In the genomic region with DNA sequence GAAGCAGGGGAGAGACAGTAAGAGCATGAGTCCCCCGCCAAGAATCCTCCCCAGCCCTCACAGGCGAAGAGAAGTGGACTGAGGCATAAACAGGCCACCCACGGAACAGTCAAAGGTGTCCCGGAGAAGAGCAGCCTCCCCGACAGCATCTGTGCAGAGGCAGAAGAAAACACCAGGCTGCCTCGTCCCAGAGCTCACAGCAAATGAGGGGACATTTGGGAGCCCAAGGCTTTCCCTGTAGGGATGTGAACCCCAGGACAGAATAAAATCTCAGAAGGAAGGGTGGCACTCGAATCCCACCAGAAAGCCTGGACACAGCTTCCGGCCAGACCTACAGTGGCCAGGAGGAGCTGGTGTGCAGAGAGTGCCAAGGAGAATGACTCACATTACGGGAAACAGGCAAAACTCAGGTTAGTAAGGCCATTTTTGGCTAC, we compare ENCODE assay signal across 22 cellular contexts.
DNase-seq lines count a peak whose midpoint lies in the region; ATAC-seq and TF ChIP-seq lines count a peak whose summit lies in the region.
"Had no signal": no experiment of that assay in that cellular context is flagged by ENCODE, and none has a peak within 500 bp of the region (broad histone marks: within the 10 kb centered on the region; RNA-seq: fewer than 3 reads in every experiment).

No MANE protein-coding gene starts in this region.

- no peak overlapping the region for H3K27ac ChIP-seq in right atrium auricular region
- no peak overlapping the region for H3K27ac ChIP-seq in tibial artery
- H3K27ac ChIP-seq: C4-2B, epithelial cell of prostate, lower lobe of right lung, skin epidermis had no signal

- H3K4me3 Mint-ChIP-seq in nephron (peak overlapping the region in 1 of 3 experiments; percentile 13), endothelial cell (ENCODE audit: unreplicated experiment) (no peak overlapping the region)
- H3K4me3 Mint-ChIP-seq: activated CD4-positive, alpha-beta T cell treated with anti-CD3 and anti-CD28 coated beads, Interleukin-2, amount 10 ng/mL, durations not matched to agents 7 days and 5 days had no signal

- H3K36me3 Mint-ChIP-seq in nephron (ENCODE audit: low read depth), result peaks cover 4% of the 10 kb centered on the region
- H3K36me3 Mint-ChIP-seq in endothelial cell (ENCODE audit: low read depth, unreplicated experiment), result no peaks in the 10 kb centered on the region

- peaks cover 11 to 12% of the 10 kb centered on the region in 2 donors for H3K9me3 ChIP-seq in right atrium auricular region
- peaks cover 0 to 10% (median 0%) of the 10 kb centered on the region in 3 donors for H3K9me3 ChIP-seq in tibial artery

- DNase-seq in right atrium auricular region (ENCODE audit: low spot score), result peak; percentile 52
- no peak for DNase-seq in Right ventricle myocardium inferior (ENCODE audit: missing footprints)
- DNase-seq in epithelial cell of esophagus (ENCODE audit: low read depth), result peak; percentile 30
- DNase-seq in tibial artery, result no peak
- DNase-seq in endothelial cell (ENCODE audit: low spot score), result no peak
- DNase-seq: activated CD4-positive, alpha-beta T cell treated with anti-CD3 and anti-CD28 coated beads, Interleukin-2, amount 10 ng/mL, durations not matched to agents 7 days and 5 days; activated naive CD4-positive, alpha-beta T cell; activated T-cell treated with anti-CD3 and anti-CD28 coated beads for 4 hours; DMS 273 treated with DMSO at 0.1 percent for 48 hours; glutamatergic neuron; lower lobe of right lung; NCI-H1694 treated with DMSO at 0.1 percent for 48 hours; NCI-H446; RPMI8226; stimulated activated CD4-positive, alpha-beta T cell treated with anti-CD3 and anti-CD28 coated beads, Interleukin-4, amount 100 ng/mL, for 24 hours; SW 1271 had no signal

- H3K36me3 ChIP-seq in right atrium auricular region (no peaks in the 10 kb centered on the region), tibial artery (no peaks in the 10 kb centered on the region)
- H3K36me3 ChIP-seq: lower lobe of right lung had no signal

- peaks cover 30% of the 10 kb centered on the region for H3K4me1 Mint-ChIP-seq in nephron
- H3K4me1 Mint-ChIP-seq in endothelial cell (ENCODE audit: unreplicated experiment), result no peaks in the 10 kb centered on the region
- H3K4me1 Mint-ChIP-seq: activated CD4-positive, alpha-beta T cell treated with anti-CD3 and anti-CD28 coated beads, Interleukin-2, amount 10 ng/mL, durations not matched to agents 7 days and 5 days had no signal

- H3K4me1 ChIP-seq in right atrium auricular region (no peaks in the 10 kb centered on the region), tibial artery (no peaks in the 10 kb centered on the region)
- H3K4me1 ChIP-seq: lower lobe of right lung had no signal

- H3K4me3 ChIP-seq in right atrium auricular region (no peak overlapping the region), epithelial cell of esophagus (ENCODE audit: low read length) (no peak overlapping the region), tibial artery (no peak overlapping the region)
- H3K4me3 ChIP-seq: lower lobe of right lung, skin epidermis had no signal

- H3K27me3 Mint-ChIP-seq in nephron (ENCODE audit: low read depth) (peaks cover 22% of the 10 kb centered on the region), endothelial cell (ENCODE audit: unreplicated experiment) (peaks cover 3% of the 10 kb centered on the region)

- H3K9me3 Mint-ChIP-seq in nephron (peaks cover 29% of the 10 kb centered on the region), endothelial cell (ENCODE audit: unreplicated experiment) (peaks cover 7% of the 10 kb centered on the region)

- H3K27ac Mint-ChIP-seq in nephron (peak overlapping the region in 2 of 3 experiments; percentile 85 to 93), endothelial cell (ENCODE audit: unreplicated experiment) (no peak overlapping the region)
- H3K27ac Mint-ChIP-seq: activated CD4-positive, alpha-beta T cell treated with anti-CD3 and anti-CD28 coated beads, Interleukin-2, amount 10 ng/mL, durations not matched to agents 7 days and 5 days had no signal

- intact Hi-C loops in Right ventricle myocardium inferior (cut with DNase I) (no loop called here), tibial artery (cut with DNase I; ENCODE audit: low total_unique reads) (no loop called here)

- no peak for ATAC-seq in Right ventricle myocardium inferior
- no peak for ATAC-seq in GM18498 (IDR thresholded peaks at IDR 0.05; ENCODE audit: unreplicated experiment)
- ATAC-seq in GM21576 (IDR thresholded peaks at IDR 0.05; ENCODE audit: unreplicated experiment), result no peak
- ATAC-seq: lower lobe of right lung had no signal

- H3K27me3 ChIP-seq in right atrium auricular region, result no peaks in the 10 kb centered on the region
- no peaks in the 10 kb centered on the region for H3K27me3 ChIP-seq in tibial artery

- TF ChIP-seq CTCF in right atrium auricular region (IDR thresholded peaks at IDR 0.05), result no peak
- no peak for TF ChIP-seq CTCF in epithelial cell of esophagus (IDR thresholded peaks at IDR 0.05; ENCODE audit: insufficient read depth, low read depth, low read length, missing control alignments)
- TF ChIP-seq CTCF in nephron (IDR thresholded peaks at IDR 0.05; ENCODE audit: unreplicated experiment in 3 of 3), result no peak
- TF ChIP-seq CTCF in tibial artery (IDR thresholded peaks at IDR 0.05), result no peak
- TF ChIP-seq CTCF in endothelial cell (IDR thresholded peaks at IDR 0.05; ENCODE audit: unreplicated experiment), result no peak

Comparison
In these comparisons a context has a peak if more than half of its experiments do, and no peak if none do; other contexts are left out.
1. DNase-seq: peak in right atrium auricular region (single experiment) and epithelial cell of esophagus (single experiment); none in Right ventricle myocardium inferior (single experiment), tibial artery (0 of 2) and endothelial cell (single experiment).